ENCODE assay signal across 11 cellular contexts in genomic region chr14:94077111-94077821, GRCh38. TPM values are rescaled to one million over a fixed set of nuclear protein-coding genes. Genes with fewer than 3 reads are reported as not detected.
DNase-seq lines count a peak whose midpoint lies in the region; ATAC-seq and TF ChIP-seq lines count a peak whose summit lies in the region.
"Had no signal": no experiment of that assay in that cellular context is flagged by ENCODE, and none has a peak within 500 bp of the region (broad histone marks: within the 10 kb centered on the region; RNA-seq: fewer than 3 reads in every experiment).

No MANE protein-coding gene starts in this region.

- POLR2A ChIA-PET in naive thymus-derived CD4-positive, alpha-beta T cell (lab: Charles Lee) = no interaction called here

- peaks cover 14% of the 10 kb centered on the region for H3K4me1 ChIP-seq in mammary epithelial cell (ENCODE audit: insufficient read depth, low read length)
- peaks cover 32 to 44% of the 10 kb centered on the region in 2 donors for H3K4me1 ChIP-seq in naive thymus-derived CD4-positive, alpha-beta T cell (ENCODE audit: control insufficient read depth in 2 of 2, insufficient read depth in 2 of 2, low read length in 2 of 2)

- H4K20me1 ChIP-seq in mammary epithelial cell (ENCODE audit: insufficient read depth, low read length) = no peaks in the 10 kb centered on the region

- WGBS in mammary epithelial cell (ENCODE audit: low coverage, missing lambda C conversion rate) = 70% methylated on average over 7 of the region's 7 CpGs

- H3K36me3 Mint-ChIP-seq in stimulated activated naive CD8-positive, alpha-beta T cell treated with anti-CD3 and anti-CD28 coated beads, Interleukin-15, Interleukin-2, amounts not matched to agents 100 ng/mL and 50 ng/mL, for 24 hours (ENCODE audit: low read depth) = peaks cover 74% of the 10 kb centered on the region
- H3K36me3 Mint-ChIP-seq in naive thymus-derived CD4-positive, alpha-beta T cell = peaks cover 27 to 61% (median 53%) of the 10 kb centered on the region in 5 donors

- no peaks in the 10 kb centered on the region for H3K27me3 Mint-ChIP-seq in stimulated activated naive CD8-positive, alpha-beta T cell treated with anti-CD3 and anti-CD28 coated beads, Interleukin-15, Interleukin-2, amounts not matched to agents 100 ng/mL and 50 ng/mL, for 24 hours
- H3K27me3 Mint-ChIP-seq in naive thymus-derived CD4-positive, alpha-beta T cell = no peaks in the 10 kb centered on the region

- TF ChIP-seq CTCF in mammary epithelial cell (conservative IDR thresholded peaks at IDR 0.05 in 1 of 2, IDR thresholded peaks at IDR 0.05 in 1 of 2; ENCODE audit: extremely low read depth in 1 of 2, insufficient read depth in 1 of 2, low read depth in 1 of 2, low read length in 2 of 2) = no peak

- in situ Hi-C loops in mammary epithelial cell (cut with MboI; ENCODE audit: low sequenced_read_pairs in 2 of 2) = no loop called here

- BruUV-seq in mammary epithelial cell (replicated peaks; lab: Mats Ljungman, UMichigan) = no TSS peak

- peaks cover 10% of the 10 kb centered on the region for H3K36me3 ChIP-seq in mammary epithelial cell (ENCODE audit: insufficient read depth, low read length)
- H3K36me3 ChIP-seq in naive thymus-derived CD4-positive, alpha-beta T cell (ENCODE audit: control insufficient read depth in 2 of 3, insufficient read depth in 3 of 3, low read length in 3 of 3) = peaks cover 10 to 30% (median 17%) of the 10 kb centered on the region in 3 experiments

- no peak overlapping the region for H3K27ac ChIP-seq in mammary epithelial cell (ENCODE audit: insufficient read depth, low read depth, low read length)
- no peak overlapping the region for H3K27ac ChIP-seq in naive thymus-derived CD4-positive, alpha-beta T cell (ENCODE audit: low read depth, low read length)

- H3K27me3 ChIP-seq in mammary epithelial cell (ENCODE audit: insufficient read depth, low read length) = no peaks in the 10 kb centered on the region
- H3K27me3 ChIP-seq in naive thymus-derived CD4-positive, alpha-beta T cell (ENCODE audit: control insufficient read depth in 2 of 2, insufficient read depth in 2 of 2, low read length in 2 of 2) = no peaks in the 10 kb centered on the region
- H3K27me3 ChIP-seq: esophagus squamous epithelium had no signal

- H3K4me1 Mint-ChIP-seq in stimulated activated naive CD8-positive, alpha-beta T cell treated with anti-CD3 and anti-CD28 coated beads, Interleukin-15, Interleukin-2, amounts not matched to agents 100 ng/mL and 50 ng/mL, for 24 hours (ENCODE audit: low read depth) = peaks cover 65% of the 10 kb centered on the region
- H3K4me1 Mint-ChIP-seq in naive thymus-derived CD4-positive, alpha-beta T cell = peaks cover 40 to 78% (median 70%) of the 10 kb centered on the region in 7 donors

- H3K27ac Mint-ChIP-seq in stimulated activated naive CD8-positive, alpha-beta T cell treated with anti-CD3 and anti-CD28 coated beads, Interleukin-15, Interleukin-2, amounts not matched to agents 100 ng/mL and 50 ng/mL, for 24 hours = peak overlapping the region; percentile 10
- H3K27ac Mint-ChIP-seq in naive thymus-derived CD4-positive, alpha-beta T cell = peak overlapping the region in 4 of 9 donors; percentile 9 to 43 (median 30)
- H3K27ac Mint-ChIP-seq: H9 had no signal

- H3K79me2 ChIP-seq in mammary epithelial cell (ENCODE audit: insufficient read depth, low read length) = peaks cover 95% of the 10 kb centered on the region

- no peak overlapping the region for H2AFZ ChIP-seq in mammary epithelial cell (ENCODE audit: low read depth, low read length)

- H3K4me3 ChIP-seq in mammary epithelial cell (replicated peaks in 1 of 3; ENCODE audit: insufficient read depth in 1 of 3, low read depth in 2 of 3, low read length in 3 of 3) = no peak overlapping the region
- peak overlapping the region; percentile 74 for H3K4me3 ChIP-seq in naive thymus-derived CD4-positive, alpha-beta T cell (ENCODE audit: low read length)

- peaks cover 16% of the 10 kb centered on the region for H3K9me3 Mint-ChIP-seq in stimulated activated naive CD8-positive, alpha-beta T cell treated with anti-CD3 and anti-CD28 coated beads, Interleukin-15, Interleukin-2, amounts not matched to agents 100 ng/mL and 50 ng/mL, for 24 hours
- peaks cover 0 to 32% (median 15%) of the 10 kb centered on the region in 11 donors for H3K9me3 Mint-ChIP-seq in naive thymus-derived CD4-positive, alpha-beta T cell

- no peak for DNase-seq in stimulated activated naive CD8-positive, alpha-beta T cell treated with anti-CD3 and anti-CD28 coated beads, Interleukin-15, Interleukin-2, amounts not matched to agents 100 U/mL and 50 U/mL, for 24 hours
- DNase-seq in mammary epithelial cell (no peak), Kasumi-1 (lab: John Stamatoyannopoulos, UW) (no peak), NAMALWA (ENCODE audit: low spot score) (no peak), NCI-H2227 (lab: John Stamatoyannopoulos, UW; ENCODE audit: unreplicated experiment) (no peak)
- DNase-seq in naive thymus-derived CD4-positive, alpha-beta T cell = no peak
- DNase-seq in effector CD4-positive, alpha-beta T cell = no peak
- DNase-seq: esophagus squamous epithelium, H9, NCI-H2107 had no signal

- intact Hi-C loops in mammary epithelial cell (cut with micrococcal nuclease) = no loop called here
- intact Hi-C loops in naive thymus-derived CD4-positive, alpha-beta T cell (cut with micrococcal nuclease) = no loop called here

- peaks cover 11% of the 10 kb centered on the region for H3K9me3 ChIP-seq in mammary epithelial cell (replicated peaks; ENCODE audit: insufficient read depth, low read length)
- H3K9me3 ChIP-seq in naive thymus-derived CD4-positive, alpha-beta T cell (ENCODE audit: control insufficient read depth in 2 of 3, low read length in 3 of 3) = peaks cover 0 to 4% (median 2%) of the 10 kb centered on the region in 3 experiments

- CTCF ChIA-PET in mammary epithelial cell (lab: Charles Lee; ENCODE audit: low non-redundant PET) = no interaction called here
- CTCF ChIA-PET in naive thymus-derived CD4-positive, alpha-beta T cell (lab: Charles Lee) = no interaction called here

- H3K9ac ChIP-seq in mammary epithelial cell (ENCODE audit: insufficient read depth, low read length) = no peak overlapping the region

- dilution Hi-C loops in mammary epithelial cell (cut with HindIII; ENCODE audit: low sequenced_read_pairs) = no loop called here

- peak overlapping the region; percentile 100 for H3K4me3 Mint-ChIP-seq in stimulated activated naive CD8-positive, alpha-beta T cell treated with anti-CD3 and anti-CD28 coated beads, Interleukin-15, Interleukin-2, amounts not matched to agents 100 ng/mL and 50 ng/mL, for 24 hours
- peak overlapping the region; percentile 72 to 100 (median 99) for H3K4me3 Mint-ChIP-seq in naive thymus-derived CD4-positive, alpha-beta T cell

- peak overlapping the region; percentile 22 for H3K4me2 ChIP-seq in mammary epithelial cell (ENCODE audit: insufficient read depth, low read depth, low read length)

- no peak for ATAC-seq in stimulated activated naive CD8-positive, alpha-beta T cell treated with anti-CD3 and anti-CD28 coated beads, Interleukin-15, Interleukin-2, amounts not matched to agents 100 U/mL and 50 U/mL, for 24 hours
- ATAC-seq in naive thymus-derived CD4-positive, alpha-beta T cell = no peak

RNA-seq across cellular contexts. Expression of gene DDX24, which starts 3.7 kb away (rescaled TPM):
- 100 to 1,000 TPM in 1 of 2 donors, 10 to 100 TPM in 1; 94.7 to 156 TPM for total RNA-seq in mammary epithelial cell
- 163 TPM for polyA plus RNA-seq in mammary epithelial cell
- polyA minus RNA-seq in mammary epithelial cell = 119 TPM
- 100 to 1,000 TPM; 214 to 438 (median 333) TPM for total RNA-seq in naive thymus-derived CD4-positive, alpha-beta T cell
- 100 to 1,000 TPM; 190 to 306 TPM for polyA plus RNA-seq in naive thymus-derived CD4-positive, alpha-beta T cell

RNA-seq across cellular contexts. Expression of gene IFI27L1, which starts 3.8 kb away (rescaled TPM):
- total RNA-seq in mammary epithelial cell = 10 to 100 TPM; 11.2 to 28.5 TPM
- 33.6 TPM for polyA plus RNA-seq in mammary epithelial cell
- polyA minus RNA-seq in mammary epithelial cell = 18.6 TPM
- total RNA-seq in naive thymus-derived CD4-positive, alpha-beta T cell = 10 to 100 TPM in 2 of 5 experiments, 1 to 10 TPM in 3; 6.3 to 31.8 (median 8.2) TPM
- 1 to 10 TPM; 7.6 to 8.5 TPM for polyA plus RNA-seq in naive thymus-derived CD4-positive, alpha-beta T cell

RNA-seq across cellular contexts. Expression of gene IFI27, which starts 33.3 kb away (rescaled TPM):
- total RNA-seq in mammary epithelial cell = 1 to 10 TPM in 1 of 2 donors, under 1 TPM in 1; 0.83 to 1.3 TPM
- polyA plus RNA-seq in mammary epithelial cell = 0.53 TPM
- not detected for polyA minus RNA-seq in mammary epithelial cell
- total RNA-seq in naive thymus-derived CD4-positive, alpha-beta T cell = 100 to 1,000 TPM in 1 of 5 experiments, 1 to 10 TPM in 1, under 1 TPM in 1, not detected in 2; 1.00 to 221 (median 2.9) TPM
- under 1 TPM in 1 of 2 donors, not detected in 1; 0.74 TPM for polyA plus RNA-seq in naive thymus-derived CD4-positive, alpha-beta T cell

RNA-seq across cellular contexts. Expression of gene OTUB2, which starts 51.1 kb away (rescaled TPM):
- 1 to 10 TPM; 3.7 to 4.8 TPM for total RNA-seq in mammary epithelial cell
- 4.6 TPM for polyA plus RNA-seq in mammary epithelial cell
- polyA minus RNA-seq in mammary epithelial cell = 12.4 TPM
- total RNA-seq in naive thymus-derived CD4-positive, alpha-beta T cell = 1 to 10 TPM in 1 of 5 experiments, under 1 TPM in 3, not detected in 1; 0.11 to 2.5 (median 0.63) TPM
- polyA plus RNA-seq in naive thymus-derived CD4-positive, alpha-beta T cell = under 1 TPM; 0.35 to 0.56 TPM

RNA-seq across cellular contexts. Expression of gene IFI27L2, which starts 52.1 kb away (rescaled TPM):
- 100 to 1,000 TPM in 1 of 2 donors, 10 to 100 TPM in 1; 68.0 to 122 TPM for total RNA-seq in mammary epithelial cell
- 114 TPM for polyA plus RNA-seq in mammary epithelial cell
- polyA minus RNA-seq in mammary epithelial cell = 48.4 TPM
- 10 to 100 TPM; 17.2 to 65.8 (median 26.5) TPM for total RNA-seq in naive thymus-derived CD4-positive, alpha-beta T cell
- polyA plus RNA-seq in naive thymus-derived CD4-positive, alpha-beta T cell = 10 to 100 TPM; 34.0 to 47.6 TPM
